Comparison of ENCODE assay signal across 10 cellular contexts in genomic region chr20:63911171-63911570, GRCh38. TPM values are rescaled to one million over a fixed set of nuclear protein-coding genes. Genes with fewer than 3 reads are reported as not detected.
DNase-seq lines count a peak whose midpoint lies in the region; ATAC-seq and TF ChIP-seq lines count a peak whose summit lies in the region.
"Had no signal": no experiment of that assay in that cellular context is flagged by ENCODE, and none has a peak within 500 bp of the region (broad histone marks: within the 10 kb centered on the region; RNA-seq: fewer than 3 reads in every experiment).

No MANE protein-coding gene starts in this region.

- no peaks in the 10 kb centered on the region for H3K36me3 ChIP-seq in left ventricle myocardium inferior

- peaks cover 2% of the 10 kb centered on the region for H3K9me3 ChIP-seq in left ventricle myocardium inferior (replicated peaks)

- no peak for DNase-seq in left ventricle myocardium inferior
- DNase-seq in Right ventricle myocardium inferior (ENCODE audit: missing footprints): no peak
- peak in 33 of 58 donors; percentile 11 to 57 (median 27) for DNase-seq in anterior cingulate cortex (lab: John Stamatoyannopoulos, UW)
- DNase-seq in medulla oblongata (ENCODE audit: extremely low spot score): peak; percentile 81
- no peak for DNase-seq in GM20000 (ENCODE audit: low spot score)
- no peak for DNase-seq in foreskin melanocyte
- no peak for DNase-seq in HuH-7 (ENCODE audit: low spot score)
- DNase-seq in NCI-H748 treated with DMSO at 0.1 percent for 48 hours (lab: John Stamatoyannopoulos, UW): no peak
- DNase-seq: activated CD8-positive, alpha-beta memory T cell treated with anti-CD3 and anti-CD28 coated beads for 24 hours; NCI-H2029 had no signal

- TF ChIP-seq CTCF in left ventricle myocardium inferior (IDR thresholded peaks at IDR 0.05; ENCODE audit: borderline replicate concordance) (no peak), GM20000 (IDR thresholded peaks at IDR 0.05; ENCODE audit: extremely low read depth, missing control alignments) (no peak)

- peaks cover 78% of the 10 kb centered on the region for H3K4me1 ChIP-seq in left ventricle myocardium inferior

- peak overlapping the region; percentile 8 for H3K27ac ChIP-seq in left ventricle myocardium inferior (replicated peaks)

- intact Hi-C loops in left ventricle myocardium inferior (cut with micrococcal nuclease): no loop called here
- intact Hi-C loops in Right ventricle myocardium inferior (cut with DNase I): no loop called here

- H3K27me3 ChIP-seq in left ventricle myocardium inferior (ENCODE audit: low read depth): no peaks in the 10 kb centered on the region

- H3K4me3 ChIP-seq in left ventricle myocardium inferior: no peak overlapping the region

- no peak for ATAC-seq in Right ventricle myocardium inferior

RNA-seq across cellular contexts. Expression of gene DNAJC5, which starts 16.2 kb away (rescaled TPM):
- total RNA-seq in left ventricle myocardium inferior (42.8 TPM), Right ventricle myocardium inferior (41.4 TPM)

RNA-seq across cellular contexts. Expression of gene UCKL1, which starts 45.0 kb away (rescaled TPM):
- total RNA-seq in left ventricle myocardium inferior (41.0 TPM), Right ventricle myocardium inferior (52.0 TPM)

RNA-seq across cellular contexts. Expression of gene TPD52L2, which starts 46.1 kb away (rescaled TPM):
- total RNA-seq in left ventricle myocardium inferior: 72.0 TPM
- total RNA-seq in Right ventricle myocardium inferior: 78.0 TPM

RNA-seq across cellular contexts. Expression of gene ABHD16B, which starts 49.9 kb away (rescaled TPM):
- total RNA-seq in left ventricle myocardium inferior (not detected), Right ventricle myocardium inferior (not detected)

RNA-seq across cellular contexts. Expression of gene ZNF512B, which starts 58.6 kb away (rescaled TPM):
- total RNA-seq in left ventricle myocardium inferior (12.6 TPM), Right ventricle myocardium inferior (12.2 TPM)

Comparison
In these comparisons a context has a peak if more than half of its experiments do, and no peak if none do; other contexts are left out.
1. DNase-seq: peak in anterior cingulate cortex (33 of 58) and medulla oblongata (single experiment); none in left ventricle myocardium inferior (single experiment), Right ventricle myocardium inferior (single experiment), GM20000 (single experiment), foreskin melanocyte (single experiment), HuH-7 (single experiment) and NCI-H748 treated with DMSO at 0.1 percent for 48 hours (single experiment).